In genomic region chr16:3971261-3971660, GRCh38 we compare ENCODE assay signal across 16 cellular contexts.
A peak's percentile ranks its signal among the peaks of the same experiment; 100 is the strongest.
DNase-seq lines count a peak whose midpoint lies in the region; ATAC-seq, FAIRE-seq and TF ChIP-seq lines count a peak whose summit lies in the region.
"Had no signal": no experiment of that assay in that cellular context is flagged by ENCODE, and none has a peak within 500 bp of the region (broad histone marks: within the 10 kb centered on the region; RNA-seq: fewer than 3 reads in every experiment).

No MANE protein-coding gene starts in this region.

- ATAC-seq in stimulated activated naive B cell treated with anti-CD40 and anti-IgM and Interleukin-4, amounts not matched to agents 10 μg/mL and 1 μg/mL and 100 μg/mL, for 72 hours (replicated peaks): peak; percentile 65 to 92
- ATAC-seq in effector memory CD8-positive, alpha-beta T cell (replicated peaks): no peak

- H3K27me3 Mint-ChIP-seq in MCF 10A (ENCODE audit: insufficient read depth, unreplicated experiment): no peaks in the 10 kb centered on the region
- H3K27me3 Mint-ChIP-seq in stimulated activated naive B cell treated with anti-CD40 and anti-IgM and Interleukin-4, amounts not matched to agents 10 μg/mL and 1 μg/mL and 100 μg/mL, for 72 hours: no peaks in the 10 kb centered on the region
- no peaks in the 10 kb centered on the region for H3K27me3 Mint-ChIP-seq in effector memory CD8-positive, alpha-beta T cell
- H3K27me3 Mint-ChIP-seq: activated CD4-positive, alpha-beta T cell treated with anti-CD3 and anti-CD28 coated beads, Interleukin-2, amount 10 ng/mL, durations not matched to agents 7 days and 5 days; activated naive CD8-positive, alpha-beta T cell treated with anti-CD3 and anti-CD28 coated beads, Interleukin-2, amount 10 ng/mL, durations not matched to agents 7 days and 5 days had no signal

- H3K9me3 ChIP-seq in mammary epithelial cell (replicated peaks; ENCODE audit: insufficient read depth, low read length): no peaks in the 10 kb centered on the region

- CTCF ChIA-PET in MCF 10A (lab: Yijun Ruan, JAX): interaction anchor here (0.8 to 4.0 kb wide), 2 partner anchors 12 to 229 kb away, joined by 6 to 17 read pairs; no protein-coding TSS in a partner anchor
- CTCF ChIA-PET in mammary epithelial cell (lab: Charles Lee; ENCODE audit: low non-redundant PET): no interaction called here

- no peaks in the 10 kb centered on the region for H3K4me1 Mint-ChIP-seq in MCF 10A (ENCODE audit: insufficient read depth, unreplicated experiment)
- H3K4me1 Mint-ChIP-seq in stimulated activated naive B cell treated with anti-CD40 and anti-IgM and Interleukin-4, amounts not matched to agents 10 μg/mL and 1 μg/mL and 100 μg/mL, for 72 hours: peaks cover 2 to 7% of the 10 kb centered on the region in 2 donors
- no peaks in the 10 kb centered on the region for H3K4me1 Mint-ChIP-seq in effector memory CD8-positive, alpha-beta T cell (ENCODE audit: low read depth in 2 of 2)
- H3K4me1 Mint-ChIP-seq: activated CD4-positive, alpha-beta T cell treated with anti-CD3 and anti-CD28 coated beads, Interleukin-2, amount 10 ng/mL, durations not matched to agents 7 days and 5 days; activated naive CD8-positive, alpha-beta T cell treated with anti-CD3 and anti-CD28 coated beads, Interleukin-2, amount 10 ng/mL, durations not matched to agents 7 days and 5 days; nephron progenitor cell had no signal

- H2AFZ ChIP-seq in mammary epithelial cell (ENCODE audit: low read depth, low read length): no peak overlapping the region

- TF ChIP-seq POLR2A in erythroblast (IDR thresholded peaks at IDR 0.05; ENCODE audit: low read length): no peak

- no peak overlapping the region for H3K27ac Mint-ChIP-seq in MCF 10A (ENCODE audit: low read depth, unreplicated experiment)
- H3K27ac Mint-ChIP-seq in stimulated activated naive B cell treated with anti-CD40 and anti-IgM and Interleukin-4, amounts not matched to agents 10 μg/mL and 1 μg/mL and 100 μg/mL, for 72 hours: no peak overlapping the region
- H3K27ac Mint-ChIP-seq in effector memory CD8-positive, alpha-beta T cell: peak overlapping the region in 1 of 2 donors; percentile 83
- H3K27ac Mint-ChIP-seq: activated CD4-positive, alpha-beta T cell treated with anti-CD3 and anti-CD28 coated beads, Interleukin-2, amount 10 ng/mL, durations not matched to agents 7 days and 5 days; activated naive CD8-positive, alpha-beta T cell treated with anti-CD3 and anti-CD28 coated beads, Interleukin-2, amount 10 ng/mL, durations not matched to agents 7 days and 5 days; nephron progenitor cell had no signal

- intact Hi-C loops in MCF 10A (cut with micrococcal nuclease) (no loop called here), mammary epithelial cell (cut with micrococcal nuclease) (no loop called here)

- no peaks in the 10 kb centered on the region for H3K4me1 ChIP-seq in mammary epithelial cell (ENCODE audit: insufficient read depth, low read length)

- no peak overlapping the region for H3K27ac ChIP-seq in mammary epithelial cell (ENCODE audit: insufficient read depth, low read depth, low read length)

- no peak overlapping the region for H3K4me2 ChIP-seq in mammary epithelial cell (ENCODE audit: insufficient read depth, low read depth, low read length)

- H4K20me1 ChIP-seq in mammary epithelial cell (ENCODE audit: insufficient read depth, low read length): no peaks in the 10 kb centered on the region

- no peak for FAIRE-seq in RCC 7860 (lab: Jason Lieb, UNC)
- FAIRE-seq: islet of Langerhans had no signal

- 92% methylated on average over 9 of the region's 9 CpGs for WGBS in mammary epithelial cell (ENCODE audit: low coverage, missing lambda C conversion rate)

- TF ChIP-seq CTCF in MCF 10A (IDR thresholded peaks at IDR 0.05; ENCODE audit: unreplicated experiment) (no peak), mammary epithelial cell (conservative IDR thresholded peaks at IDR 0.05 in 1 of 2, IDR thresholded peaks at IDR 0.05 in 1 of 2; ENCODE audit: extremely low read depth in 1 of 2, insufficient read depth in 1 of 2, low read depth in 1 of 2, low read length in 2 of 2) (no peak)

- dilution Hi-C loops in mammary epithelial cell (cut with HindIII; ENCODE audit: low sequenced_read_pairs): loop anchor here (10.0 kb wide), 1 partner anchor 234 kb away; no protein-coding TSS in a partner anchor

- H3K27me3 ChIP-seq in mammary epithelial cell (ENCODE audit: insufficient read depth, low read length): no peaks in the 10 kb centered on the region

- H3K36me3 ChIP-seq in mammary epithelial cell (ENCODE audit: insufficient read depth, low read length): no peaks in the 10 kb centered on the region

- no peak overlapping the region for H3K9ac ChIP-seq in mammary epithelial cell (ENCODE audit: insufficient read depth, low read length)

- POLR2A ChIA-PET in MCF 10A (lab: Yijun Ruan, JAX): interaction anchor here (1.8 kb wide), 1 partner anchor 10 kb away, joined by 5 read pairs; no protein-coding TSS in a partner anchor

- no peaks in the 10 kb centered on the region for H3K9me3 Mint-ChIP-seq in MCF 10A (ENCODE audit: unreplicated experiment)
- H3K9me3 Mint-ChIP-seq in stimulated activated naive B cell treated with anti-CD40 and anti-IgM and Interleukin-4, amounts not matched to agents 10 μg/mL and 1 μg/mL and 100 μg/mL, for 72 hours: no peaks in the 10 kb centered on the region
- H3K9me3 Mint-ChIP-seq in effector memory CD8-positive, alpha-beta T cell: no peaks in the 10 kb centered on the region
- H3K9me3 Mint-ChIP-seq: activated CD4-positive, alpha-beta T cell treated with anti-CD3 and anti-CD28 coated beads, Interleukin-2, amount 10 ng/mL, durations not matched to agents 7 days and 5 days; activated naive CD8-positive, alpha-beta T cell treated with anti-CD3 and anti-CD28 coated beads, Interleukin-2, amount 10 ng/mL, durations not matched to agents 7 days and 5 days had no signal

- no peak overlapping the region for H3K4me3 Mint-ChIP-seq in MCF 10A (ENCODE audit: unreplicated experiment)
- H3K4me3 Mint-ChIP-seq in stimulated activated naive B cell treated with anti-CD40 and anti-IgM and Interleukin-4, amounts not matched to agents 10 μg/mL and 1 μg/mL and 100 μg/mL, for 72 hours: no peak overlapping the region
- no peak overlapping the region for H3K4me3 Mint-ChIP-seq in effector memory CD8-positive, alpha-beta T cell
- H3K4me3 Mint-ChIP-seq: activated CD4-positive, alpha-beta T cell treated with anti-CD3 and anti-CD28 coated beads, Interleukin-2, amount 10 ng/mL, durations not matched to agents 7 days and 5 days; activated naive CD8-positive, alpha-beta T cell treated with anti-CD3 and anti-CD28 coated beads, Interleukin-2, amount 10 ng/mL, durations not matched to agents 7 days and 5 days; nephron progenitor cell had no signal

- in situ Hi-C loops in mammary epithelial cell (cut with MboI; ENCODE audit: low sequenced_read_pairs in 2 of 2): no loop called here

- no peak overlapping the region for H3K4me3 ChIP-seq in mammary epithelial cell (replicated peaks in 1 of 3; ENCODE audit: insufficient read depth in 1 of 3, low read depth in 2 of 3, low read length in 3 of 3)

- H3K36me3 Mint-ChIP-seq in MCF 10A (ENCODE audit: insufficient read depth, unreplicated experiment): no peaks in the 10 kb centered on the region
- H3K36me3 Mint-ChIP-seq in stimulated activated naive B cell treated with anti-CD40 and anti-IgM and Interleukin-4, amounts not matched to agents 10 μg/mL and 1 μg/mL and 100 μg/mL, for 72 hours: peaks cover 5 to 6% of the 10 kb centered on the region in 2 donors
- H3K36me3 Mint-ChIP-seq in effector memory CD8-positive, alpha-beta T cell (ENCODE audit: insufficient read depth): peaks cover 10% of the 10 kb centered on the region

- BruUV-seq in MCF 10A (replicated peaks; lab: Mats Ljungman, UMichigan) (no TSS peak), mammary epithelial cell (replicated peaks; lab: Mats Ljungman, UMichigan) (no TSS peak)

- DNase-seq in MCF 10A (ENCODE audit: unreplicated experiment) (peak; percentile 26), mammary epithelial cell (no peak), RCC 7860 (ENCODE audit: low spot score) (peak; percentile 56), fibroblast of gingiva (ENCODE audit: low read depth) (peak; percentile 54), erythroblast (lab: John Stamatoyannopoulos, UW) (no peak), SKM-1 treated with dmso at 0.1 percent for 144 hours (lab: John Stamatoyannopoulos, UW; ENCODE audit: unreplicated experiment) (no peak)
- no peak for DNase-seq in stimulated activated naive B cell treated with anti-CD40 and anti-IgM and Interleukin-4, amounts not matched to agents 10 μg/mL and 1 μg/mL and 100 μg/mL, for 72 hours
- no peak for DNase-seq in effector memory CD8-positive, alpha-beta T cell
- DNase-seq: activated CD4-positive, alpha-beta T cell treated with anti-CD3 and anti-CD28 coated beads, Interleukin-2, amount 10 ng/mL, durations not matched to agents 7 days and 5 days; activated naive CD8-positive, alpha-beta T cell treated with anti-CD3 and anti-CD28 coated beads, Interleukin-2, amount 10 ng/mL, durations not matched to agents 7 days and 5 days; AML-193; MM.1S; NCI-H524; nephron progenitor cell; SIG-M5 had no signal

- H3K79me2 ChIP-seq in mammary epithelial cell (ENCODE audit: insufficient read depth, low read length): no peaks in the 10 kb centered on the region

Comparison
In these comparisons a context has a peak if more than half of its experiments do, and no peak if none do; other contexts are left out.
1. DNase-seq: peak in MCF 10A (single experiment), RCC 7860 (single experiment) and fibroblast of gingiva (single experiment); none in mammary epithelial cell (single experiment), stimulated activated naive B cell treated with anti-CD40 and anti-IgM and Interleukin-4, amounts not matched to agents 10 μg/mL and 1 μg/mL and 100 μg/mL, for 72 hours (single experiment), erythroblast (0 of 2), SKM-1 treated with dmso at 0.1 percent for 144 hours (single experiment) and effector memory CD8-positive, alpha-beta T cell (0 of 3).